Comparison of ENCODE assay signal across 20 cellular contexts in the genomic region with DNA sequence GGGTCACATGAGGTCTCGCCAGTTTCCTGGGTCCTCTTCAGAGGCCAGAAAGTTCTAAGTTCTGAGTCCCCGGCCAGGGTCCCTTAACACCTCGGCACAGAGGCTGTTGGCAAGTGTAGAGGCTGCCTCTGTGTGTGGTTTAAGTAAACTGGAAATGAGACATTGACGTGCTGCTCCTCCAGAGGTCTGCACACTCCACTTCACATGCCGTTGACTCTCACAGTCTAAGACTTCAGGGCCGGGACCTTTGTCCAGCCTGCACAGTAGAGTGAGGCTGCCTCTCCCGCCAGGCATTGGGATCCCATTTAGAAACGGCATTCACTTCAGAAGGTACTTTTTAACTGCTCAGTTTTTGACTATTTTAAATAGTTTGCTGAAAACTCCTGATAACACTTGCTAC.
"Had no signal": no experiment of that assay in that cellular context is flagged by ENCODE, and none has a peak within 500 bp of the region (broad histone marks: within the 10 kb centered on the region; RNA-seq: fewer than 3 reads in every experiment).

No MANE protein-coding gene starts in this region.

- H3K4me3 ChIP-seq: dorsolateral prefrontal cortex, hepatocyte, sigmoid colon, testis, upper lobe of left lung had no signal

- H3K27me3 ChIP-seq: dorsolateral prefrontal cortex, hepatocyte, sigmoid colon, testis, upper lobe of left lung had no signal

- FAIRE-seq: bronchial epithelial cell, TTC549 had no signal

- DNase-seq: activated CD4-positive, alpha-beta T cell treated with anti-CD3 and anti-CD28 coated beads for 36 hours; activated CD4-positive, alpha-beta T cell treated with anti-CD3 and anti-CD28 coated beads, Interleukin-2, amount 50 U/mL, for 48 hours; activated gamma-delta T cell treated with Interleukin-2 at 50 U/mL for 16 hours; dorsolateral prefrontal cortex; foreskin fibroblast; islet precursor cell; left ventricle myocardium superior; naive thymus-derived CD4-positive, alpha-beta T cell; sigmoid colon; stimulated activated CD4-positive, alpha-beta T cell treated with anti-CD3 and anti-CD28 coated beads, Interleukin-4, amount 100 ng/mL, for 4 hours; testis; upper lobe of left lung had no signal

- H3K9me3 ChIP-seq: sigmoid colon, testis, upper lobe of left lung had no signal

- H3K4me1 ChIP-seq: sigmoid colon, testis had no signal

- H3K27me3 Mint-ChIP-seq: activated CD4-positive, alpha-beta T cell treated with anti-CD3 and anti-CD28 coated beads for 36 hours; memory B cell; naive thymus-derived CD4-positive, alpha-beta T cell; stimulated activated memory B cell treated with anti-CD40 and anti-IgM and Interleukin-4, amounts not matched to agents 10 μg/mL and 1 μg/mL and 100 μg/mL, for 72 hours had no signal

- H3K27ac Mint-ChIP-seq: activated CD4-positive, alpha-beta T cell treated with anti-CD3 and anti-CD28 coated beads for 36 hours; activated T-helper 1 cell treated with anti-CD3 and anti-CD28 coated beads, Interleukin-12 subunit alpha, Interleukin-12 subunit beta, Interleukin-2, Interleukin-4 antibody, amounts not matched to agents 30 ng/mL and 10 ng/mL and 1 ng/mL, durations not matched to agents 14 hours and 24 hours and 36 hours; memory B cell; naive thymus-derived CD4-positive, alpha-beta T cell; stimulated activated memory B cell treated with anti-CD40 and anti-IgM and Interleukin-4, amounts not matched to agents 10 μg/mL and 1 μg/mL and 100 μg/mL, for 72 hours; T-helper 2 cell treated with Interferon-gamma antibody and Interleukin-4, amounts not matched to agents 5 μg/mL and 100 μg/mL, for 36 hours had no signal

- H3K4me3 Mint-ChIP-seq: activated CD4-positive, alpha-beta T cell treated with anti-CD3 and anti-CD28 coated beads for 36 hours; activated T-helper 1 cell treated with anti-CD3 and anti-CD28 coated beads, Interleukin-12 subunit alpha, Interleukin-12 subunit beta, Interleukin-2, Interleukin-4 antibody, amounts not matched to agents 30 ng/mL and 10 ng/mL and 1 ng/mL, durations not matched to agents 14 hours and 24 hours and 36 hours; memory B cell; naive thymus-derived CD4-positive, alpha-beta T cell; stimulated activated memory B cell treated with anti-CD40 and anti-IgM and Interleukin-4, amounts not matched to agents 10 μg/mL and 1 μg/mL and 100 μg/mL, for 72 hours; T-helper 2 cell treated with Interferon-gamma antibody and Interleukin-4, amounts not matched to agents 5 μg/mL and 100 μg/mL, for 36 hours had no signal

- H3K27ac ChIP-seq: hepatocyte, sigmoid colon, testis, upper lobe of left lung had no signal

- H3K4me2 ChIP-seq: hepatocyte had no signal

- H3K9me3 Mint-ChIP-seq: activated naive CD4-positive, alpha-beta T cell treated with anti-CD3 and anti-CD28 coated beads, Interleukin-2, amount 50 U/mL, for 72 hours; memory B cell; naive thymus-derived CD4-positive, alpha-beta T cell; stimulated activated memory B cell treated with anti-CD40 and anti-IgM and Interleukin-4, amounts not matched to agents 10 μg/mL and 1 μg/mL and 100 μg/mL, for 72 hours; T-helper 2 cell treated with Interferon-gamma antibody and Interleukin-4, amounts not matched to agents 5 μg/mL and 100 μg/mL, for 36 hours had no signal
